10 cellular contexts compared by ENCODE assay signal in genomic region chr9:5518061-5518936, GRCh38. TPM values are rescaled to one million over a fixed set of nuclear protein-coding genes. Genes with fewer than 3 reads are reported as not detected.
DNase-seq lines count a peak whose midpoint lies in the region; ATAC-seq, FAIRE-seq and TF ChIP-seq lines count a peak whose summit lies in the region.
"Had no signal": no experiment of that assay in that cellular context is flagged by ENCODE, and none has a peak within 500 bp of the region (broad histone marks: within the 10 kb centered on the region; RNA-seq: fewer than 3 reads in every experiment).

No MANE protein-coding gene starts in this region.

- 68% methylated on average over 2 of the region's 2 CpGs; no CpG with 5 or more reads in 1 of the 2 experiments for WGBS in H1 (ENCODE audit: extremely low coverage in 1 of 2, insufficient coverage in 1 of 2, insufficient read length in 1 of 2, insufficient replicate concordance in 2 of 2, low coverage in 1 of 2, low lambda C conversion rate in 2 of 2, missing lambda C conversion rate in 1 of 2), 2 experiments

- no peak overlapping the region for H3K56ac ChIP-seq in H1 (replicated peaks; ENCODE audit: insufficient read length, low read depth, low read length)

- H3K79me2 ChIP-seq in H1 (ENCODE audit: control insufficient read depth in 1 of 2, insufficient read depth in 2 of 2, low read length in 2 of 2): no peaks in the 10 kb centered on the region

- H2BK5ac ChIP-seq in H1 (ENCODE audit: low read depth, low read length): no peak overlapping the region

- no peaks in the 10 kb centered on the region for H3K27me3 ChIP-seq in H1 (replicated peaks in 1 of 4; ENCODE audit: control insufficient read depth in 3 of 4, extremely low read depth in 1 of 4, insufficient read depth in 3 of 4, low read length in 3 of 4)
- no peaks in the 10 kb centered on the region for H3K27me3 ChIP-seq in colonic mucosa

- CTCF ChIA-PET in H1 (lab: Charles Lee; ENCODE audit: partially characterized antibody): interaction anchor here (1.0 to 1.1 kb wide), 2 partner anchors 65 to 71 kb away, joined by 3 to 4 read pairs; no protein-coding TSS in a partner anchor

- no peak for TF ChIP-seq RAD21 in H1 (IDR thresholded peaks at IDR 0.05 in 1 of 2, conservative IDR thresholded peaks at IDR 0.05 in 1 of 2; ENCODE audit: low read depth in 2 of 2, low read length in 2 of 2)

- no peaks in the 10 kb centered on the region for H4K20me1 ChIP-seq in H1 (replicated peaks in 1 of 2; ENCODE audit: control insufficient read depth in 1 of 2, insufficient read depth in 2 of 2, low read length in 2 of 2)

- TF ChIP-seq CTCF in H1 (IDR thresholded peaks at IDR 0.05; ENCODE audit: control extremely low read depth in 1 of 3, insufficient read depth in 1 of 3, low read depth in 1 of 3, low read length in 3 of 3): no peak
- TF ChIP-seq CTCF in colonic mucosa (IDR thresholded peaks at IDR 0.05): no peak

- H3K4me1 ChIP-seq in H1 (replicated peaks in 1 of 4; ENCODE audit: control insufficient read depth in 3 of 4, insufficient read depth in 4 of 4, low read length in 3 of 4) (peaks cover 3 to 11% (median 6%) of the 10 kb centered on the region in 4 experiments; a peak in 5 of 7 replicates), colonic mucosa (no peaks in the 10 kb centered on the region)

- no peak overlapping the region for H2AK5ac ChIP-seq in H1 (ENCODE audit: low read depth, low read length)

- no peak for FAIRE-seq in H1 (lab: Jason Lieb, UNC)

- no peak overlapping the region for H3K18ac ChIP-seq in H1 (ENCODE audit: extremely low read depth, low read length)

- no peaks in the 10 kb centered on the region for H3K9me3 ChIP-seq in H1 (ENCODE audit: insufficient read depth in 2 of 2, low read depth in 1 of 2, low read length in 1 of 2)
- no peaks in the 10 kb centered on the region for H3K9me3 ChIP-seq in colonic mucosa

- no peak overlapping the region for H3K14ac ChIP-seq in H1 (ENCODE audit: insufficient read length)

- no peaks in the 10 kb centered on the region for H3K79me1 ChIP-seq in H1 (ENCODE audit: low read depth, low read length)

- no peak for TF ChIP-seq EP300 in H1 (IDR thresholded peaks at IDR 0.05; ENCODE audit: borderline replicate concordance in 1 of 2, low read depth in 2 of 2, low read length in 2 of 2)

- H3K23ac ChIP-seq in H1 (ENCODE audit: insufficient read length): no peak overlapping the region

- 0 out of 2 replicates have a peak overlapping the region, but pooled peaks have one; percentile 21 for H2BK20ac ChIP-seq in H1 (ENCODE audit: low read length)

- H3K27ac ChIP-seq in H1 (ENCODE audit: low read depth, low read length): no peak overlapping the region
- H3K27ac ChIP-seq in colonic mucosa: no peak overlapping the region

- no peak overlapping the region for H3K4ac ChIP-seq in H1 (replicated peaks; ENCODE audit: insufficient read length, low read depth, low read length)

- 0 out of 4 replicates have a peak overlapping the region, but pooled peaks of 1 of the 2 experiments have one; percentile 31 for H3K4me2 ChIP-seq in H1 (ENCODE audit: insufficient read depth in 1 of 2, low read depth in 2 of 2, low read length in 2 of 2)

- peak; percentile 50 for ATAC-seq in GM19438 (IDR thresholded peaks at IDR 0.05; ENCODE audit: low read depth, unreplicated experiment)
- peak; percentile 50 for ATAC-seq in HG03135 (IDR thresholded peaks at IDR 0.05; ENCODE audit: unreplicated experiment)

- no peak overlapping the region for H4K5ac ChIP-seq in H1 (ENCODE audit: insufficient read length, low read depth, low read length)

- peak; percentile 64 for DNase-seq in GM03348 (ENCODE audit: low spot score)
- no peak for DNase-seq in H1 (ENCODE audit: low read depth in 1 of 2, low spot score in 2 of 2)
- DNase-seq in activated effector memory CD4-positive, alpha-beta T cell treated with anti-CD3 and anti-CD28 coated beads, Interleukin-2, amount 50 U/mL, for 16 hours: no peak
- DNase-seq in KBM-7: no peak
- no peak for DNase-seq in 8988T
- no peak for DNase-seq in colonic mucosa
- DNase-seq: DMS 273 treated with DMSO at 0.1 percent for 48 hours had no signal

- H4K91ac ChIP-seq in H1 (replicated peaks; ENCODE audit: insufficient read length, low read length): no peak overlapping the region

- H4K8ac ChIP-seq in H1 (ENCODE audit: extremely low read depth, insufficient read depth, low read length): no peak overlapping the region

- no peak overlapping the region for H2BK12ac ChIP-seq in H1 (ENCODE audit: low read depth, low read length)

- no peaks in the 10 kb centered on the region for H3K23me2 ChIP-seq in H1 (ENCODE audit: low read depth, low read length)

- no peak overlapping the region for H2BK120ac ChIP-seq in H1 (replicated peaks; ENCODE audit: low read depth, low read length)

- H3K9ac ChIP-seq in H1 (replicated peaks in 1 of 4; ENCODE audit: extremely low read depth in 1 of 4, low read depth in 3 of 4, low read length in 3 of 4) (no peak overlapping the region), colonic mucosa (ENCODE audit: low read depth in 2 of 2, low read length in 2 of 2) (no peak overlapping the region)

- in situ Hi-C loops in KBM-7 (cut with MboI; ENCODE audit: low pct_unique_long_range_greater_than_20kb, low sequenced_read_pairs): no loop called here

- H3K4me3 ChIP-seq in H1 (ENCODE audit: extremely low read depth in 1 of 4, insufficient read depth in 2 of 4, low read depth in 3 of 4, low read length in 4 of 4): no peak overlapping the region
- no peak overlapping the region for H3K4me3 ChIP-seq in colonic mucosa
- H3K4me3 ChIP-seq: skin epidermis had no signal

- no peak overlapping the region for H2BK15ac ChIP-seq in H1 (ENCODE audit: low read length)

- H3K36me3 ChIP-seq in H1 (ENCODE audit: control insufficient read depth in 2 of 4, insufficient read depth in 4 of 4, low read length in 3 of 4): no peaks in the 10 kb centered on the region
- no peaks in the 10 kb centered on the region for H3K36me3 ChIP-seq in colonic mucosa

- no peak for TF ChIP-seq POLR2A in H1 (IDR thresholded peaks at IDR 0.05; ENCODE audit: control extremely low read depth in 1 of 2, low read depth in 2 of 2, low read length in 2 of 2)

- no peak overlapping the region for H2AFZ ChIP-seq in H1 (ENCODE audit: low read length)

- intact Hi-C loops in colonic mucosa (cut with DNase I): no loop called here

- POLR2A ChIA-PET in H1 (lab: Charles Lee; ENCODE audit: partially characterized antibody): no interaction called here

TF ChIP-seq in H1, 55 proteins besides CTCF, POLR2A, EP300 and RAD21:
- no peak for TF ChIP-seq RBBP5 (IDR thresholded peaks at IDR 0.05; ENCODE audit: borderline replicate concordance, low read depth, low read length)
- TF ChIP-seq NRF1 (IDR thresholded peaks at IDR 0.05; ENCODE audit: low read depth, low read length): no peak
- TF ChIP-seq CBX5 (IDR thresholded peaks at IDR 0.05; ENCODE audit: low read depth, low read length): no peak
- TF ChIP-seq CHD2 (IDR thresholded peaks at IDR 0.05; ENCODE audit: low read length): no peak
- no peak for TF ChIP-seq KDM4A (IDR thresholded peaks at IDR 0.05; ENCODE audit: low read depth, low read length, severe bottlenecking)
- TF ChIP-seq POU5F1 (IDR thresholded peaks at IDR 0.05; ENCODE audit: low read depth, low read length): no peak
- no peak for TF ChIP-seq JUND (IDR thresholded peaks at IDR 0.05; ENCODE audit: low read length)
- no peak for TF ChIP-seq POLR2AphosphoS5 (IDR thresholded peaks at IDR 0.05; ENCODE audit: low read depth, low read length)
- TF ChIP-seq SAP30 (IDR thresholded peaks at IDR 0.05; ENCODE audit: insufficient read depth, insufficient replicate concordance, low read length): no peak
- TF ChIP-seq CTBP2 (IDR thresholded peaks at IDR 0.05; ENCODE audit: borderline replicate concordance, insufficient read depth, insufficient read length, low read length): no peak
- TF ChIP-seq GABPA (IDR thresholded peaks at IDR 0.05; ENCODE audit: borderline replicate concordance, insufficient read depth, low read length): no peak
- no peak for TF ChIP-seq MAFK (IDR thresholded peaks at IDR 0.05; ENCODE audit: low read depth, low read length)
- TF ChIP-seq SIX5 (IDR thresholded peaks at IDR 0.05; ENCODE audit: low read depth, low read length): no peak
- no peak for TF ChIP-seq TEAD4 (IDR thresholded peaks at IDR 0.05; ENCODE audit: low read depth, low read length)
- TF ChIP-seq ATF2 (IDR thresholded peaks at IDR 0.05; ENCODE audit: low read length): no peak
- no peak for TF ChIP-seq CBX8 (IDR thresholded peaks at IDR 0.05; ENCODE audit: borderline replicate concordance, low read depth, low read length)
- no peak for TF ChIP-seq JUN (IDR thresholded peaks at IDR 0.05; ENCODE audit: low read depth, low read length)
- TF ChIP-seq, protein P1, sequence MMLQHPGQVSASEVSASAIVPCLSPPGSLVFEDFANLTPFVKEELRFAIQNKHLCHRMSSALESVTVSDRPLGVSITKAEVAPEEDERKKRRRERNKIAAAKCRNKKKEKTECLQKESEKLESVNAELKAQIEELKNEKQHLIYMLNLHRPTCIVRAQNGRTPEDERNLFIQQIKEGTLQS (IDR thresholded peaks at IDR 0.05; ENCODE audit: insufficient read depth, low read depth, low read length): no peak
- TF ChIP-seq TAF1 (IDR thresholded peaks at IDR 0.05; ENCODE audit: low read depth, low read length): no peak

RNA-seq across cellular contexts. Expression of gene PDCD1LG2, which starts 8.0 kb away (rescaled TPM):
- not detected in 2 replicates for total RNA-seq in H1 (2021; fragmentation: NEBNext Ultra II Directional; extraction: Animal tissue kit (Norgen Biotek cat#: 25700))
- not detected in 2 replicates for polyA plus RNA-seq in H1 (2011; rRNA removed)
- polyA plus RNA-seq in H1 (2011; cell fraction: cytosol; rRNA removed): not detected
- not detected for polyA plus RNA-seq in H1 (2011; cell fraction: nucleus; rRNA removed)
- not detected in 4 replicates for polyA plus RNA-seq in H1 (2012, experiment 1 of 2)
- not detected for polyA plus RNA-seq in H1 (2012, experiment 2 of 2)
- polyA plus RNA-seq in H1 (2013, experiment 1 of 2): not detected
- polyA plus RNA-seq in H1 (2013, experiment 2 of 2): not detected
- polyA minus RNA-seq in H1 (2011; rRNA and poly(A)+ RNA removed): not detected in 2 replicates
- polyA minus RNA-seq in H1 (2011; cell fraction: cytosol; rRNA and poly(A)+ RNA removed): not detected
- not detected for polyA minus RNA-seq in H1 (2011; cell fraction: nucleus; rRNA and poly(A)+ RNA removed)
- 1 to 10 TPM in 1 of 2 donors, under 1 TPM in 1; 0.15 to 1.0 TPM for total RNA-seq in colonic mucosa
